ENCODE assay signal across 1 cellular context in genomic region chr21:17901458-17902092, GRCh38.
TF ChIP-seq lines count a peak whose summit lies in the region.

No MANE protein-coding gene starts in this region.

TF ChIP-seq in K562, 482 proteins besides CTCF, POLR2A, EP300 and RAD21 (continued from another document):
- TF ChIP-seq, protein P1, sequence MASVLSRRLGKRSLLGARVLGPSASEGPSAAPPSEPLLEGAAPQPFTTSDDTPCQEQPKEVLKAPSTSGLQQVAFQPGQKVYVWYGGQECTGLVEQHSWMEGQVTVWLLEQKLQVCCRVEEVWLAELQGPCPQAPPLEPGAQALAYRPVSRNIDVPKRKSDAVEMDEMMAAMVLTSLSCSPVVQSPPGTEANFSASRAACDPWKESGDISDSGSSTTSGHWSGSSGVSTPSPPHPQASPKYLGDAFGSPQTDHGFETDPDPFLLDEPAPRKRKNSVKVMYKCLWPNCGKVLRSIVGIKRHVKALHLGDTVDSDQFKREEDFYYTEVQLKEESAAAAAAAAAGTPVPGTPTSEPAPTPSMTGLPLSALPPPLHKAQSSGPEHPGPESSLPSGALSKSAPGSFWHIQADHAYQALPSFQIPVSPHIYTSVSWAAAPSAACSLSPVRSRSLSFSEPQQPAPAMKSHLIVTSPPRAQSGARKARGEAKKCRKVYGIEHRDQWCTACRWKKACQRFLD (CRISPR knock-in tag; IDR thresholded peaks at IDR 0.05), result no peak
- TF ChIP-seq OTX1 (CRISPR knock-in tag; IDR thresholded peaks at IDR 0.05) (no peak), NFATC3 (IDR thresholded peaks at IDR 0.05) (no peak)
